ENCODE assay signal across 22 cellular contexts in genomic region chr14:100402631-100403030, GRCh38. TPM values are rescaled to one million over a fixed set of nuclear protein-coding genes. Genes with fewer than 3 reads are reported as not detected.
DNase-seq lines count a peak whose midpoint lies in the region; ATAC-seq and TF ChIP-seq lines count a peak whose summit lies in the region.
"Had no signal": no experiment of that assay in that cellular context is flagged by ENCODE, and none has a peak within 500 bp of the region (broad histone marks: within the 10 kb centered on the region; RNA-seq: fewer than 3 reads in every experiment).

No MANE protein-coding gene starts in this region.

- H3K27ac ChIP-seq in IMR-90 (ENCODE audit: insufficient read depth, low read length) = no peak overlapping the region
- no peak overlapping the region for H3K27ac ChIP-seq in CD4-positive, alpha-beta memory T cell (ENCODE audit: low read depth, low read length)
- H3K27ac ChIP-seq: left ventricle myocardium inferior, right atrium auricular region, suprapubic skin had no signal

- no peak overlapping the region for H2BK5ac ChIP-seq in IMR-90 (ENCODE audit: low read depth, low read length, poor library complexity, severe bottlenecking)

- no peak overlapping the region for H3K4me2 ChIP-seq in IMR-90 (ENCODE audit: low read depth, low read length)

- H2AK5ac ChIP-seq in IMR-90 (ENCODE audit: low read depth, low read length) = no peak overlapping the region

- no peak overlapping the region for H3K4ac ChIP-seq in IMR-90 (ENCODE audit: low read depth, low read length)

- H3K14ac ChIP-seq in IMR-90 (replicated peaks; ENCODE audit: low read depth, low read length) = no peak overlapping the region

- H4K8ac ChIP-seq in IMR-90 (ENCODE audit: low read depth in 2 of 2, low read length in 2 of 2) = no peak overlapping the region

- peaks cover 8% of the 10 kb centered on the region; the same call in 1 of the 2 replicates for H3K9me1 ChIP-seq in IMR-90 (ENCODE audit: insufficient read depth, low read length)

- no peak overlapping the region for H2AK9ac ChIP-seq in IMR-90 (replicated peaks; ENCODE audit: low read depth, low read length, poor library complexity)

- WGBS in IMR-90 (ENCODE audit: extremely low coverage in 2 of 2, insufficient read length in 1 of 2), 2 experiments = 13% methylated on average over 3 of the region's 7 CpGs; no CpG with 5 or more reads in 1 of the 2 experiments

- H3K23ac ChIP-seq in IMR-90 (ENCODE audit: low read depth, low read length) = no peak overlapping the region

- H3K27ac Mint-ChIP-seq in T-helper 17 cell = peak overlapping the region; percentile 83
- H3K27ac Mint-ChIP-seq in CD4-positive, alpha-beta memory T cell = no peak overlapping the region
- H3K27ac Mint-ChIP-seq: T-cell had no signal

- no peak overlapping the region for H2AFZ ChIP-seq in IMR-90 (replicated peaks; ENCODE audit: low read length, poor library complexity)

- no peak overlapping the region for H3K9ac ChIP-seq in IMR-90 (ENCODE audit: low read depth, low read length)

- no peaks in the 10 kb centered on the region for H3K9me3 Mint-ChIP-seq in CD4-positive, alpha-beta memory T cell
- H3K9me3 Mint-ChIP-seq: CD8-positive, alpha-beta memory T cell; T-cell had no signal

- no peak for TF ChIP-seq POLR2A in IMR-90 (IDR thresholded peaks at IDR 0.05; ENCODE audit: low read depth, low read length)

- peaks cover 44% of the 10 kb centered on the region for H3K4me1 Mint-ChIP-seq in T-helper 17 cell
- peaks cover 23 to 41% (median 27%) of the 10 kb centered on the region in 4 donors for H3K4me1 Mint-ChIP-seq in CD4-positive, alpha-beta memory T cell

- no TSS peak for BruUV-seq in IMR-90 (replicated peaks; lab: Mats Ljungman, UMichigan)

- no peaks in the 10 kb centered on the region for H3K27me3 Mint-ChIP-seq in T-helper 17 cell
- no peaks in the 10 kb centered on the region for H3K27me3 Mint-ChIP-seq in CD4-positive, alpha-beta memory T cell
- H3K27me3 Mint-ChIP-seq: T-cell had no signal

- peaks cover 7% of the 10 kb centered on the region for H3K36me3 Mint-ChIP-seq in T-helper 17 cell (ENCODE audit: low read depth)
- H3K36me3 Mint-ChIP-seq in CD4-positive, alpha-beta memory T cell = peaks cover 0 to 8% of the 10 kb centered on the region in 2 donors

- POLR2A ChIA-PET in IMR-90 (lab: Charles Lee; ENCODE audit: unreplicated experiment) = no interaction called here
- POLR2A ChIA-PET in CD4-positive, alpha-beta memory T cell (lab: Charles Lee; ENCODE audit: partially characterized antibody) = no interaction called here

- intact Hi-C loops in IMR-90 (cut with micrococcal nuclease) = no loop called here
- intact Hi-C loops in CD4-positive, alpha-beta memory T cell (cut with micrococcal nuclease) = no loop called here

- H3K18ac ChIP-seq in IMR-90 (ENCODE audit: low read depth, low read length) = no peak overlapping the region

- H3K56ac ChIP-seq in IMR-90 (ENCODE audit: extremely low read depth, insufficient read depth, low read length) = no peak overlapping the region

- H4K5ac ChIP-seq in IMR-90 (ENCODE audit: low read depth, low read length) = no peak overlapping the region

- H2BK20ac ChIP-seq in IMR-90 (ENCODE audit: low read depth, low read length) = no peak overlapping the region

- H3K4me1 ChIP-seq in IMR-90 (ENCODE audit: control insufficient read depth, insufficient read depth, low read length) = peaks cover 7% of the 10 kb centered on the region
- H3K4me1 ChIP-seq in CD4-positive, alpha-beta memory T cell (ENCODE audit: insufficient read depth, low read length) = peaks cover 31% of the 10 kb centered on the region

- TF ChIP-seq RAD21 in IMR-90 (IDR thresholded peaks at IDR 0.05; ENCODE audit: low read length) = no peak

- H3K79me1 ChIP-seq in IMR-90 (ENCODE audit: low read depth in 1 of 2, low read length in 2 of 2) = peaks cover 3 to 32% of the 10 kb centered on the region in 2 experiments; a peak in 3 of 4 replicates

- ATAC-seq in IMR-90 (ENCODE audit: low read depth) (peak; percentile 21; the same call in 1 of the 2 replicates), T-helper 17 cell (no peak), HG03571 (IDR thresholded peaks at IDR 0.05; ENCODE audit: unreplicated experiment) (no peak), HG02840 (IDR thresholded peaks at IDR 0.05; ENCODE audit: low FRiP score, unreplicated experiment) (no peak)
- ATAC-seq: HepG2, mucosa of descending colon, T-cell had no signal

- H4K20me1 ChIP-seq in IMR-90 (ENCODE audit: insufficient read depth, low read length) = peaks cover 10% of the 10 kb centered on the region; the same call in 1 of the 2 replicates

- H3K4me3 Mint-ChIP-seq in T-helper 17 cell = no peak overlapping the region
- no peak overlapping the region for H3K4me3 Mint-ChIP-seq in CD4-positive, alpha-beta memory T cell
- H3K4me3 Mint-ChIP-seq: CD8-positive, alpha-beta memory T cell; T-cell had no signal

- H3K27me3 ChIP-seq in IMR-90 (ENCODE audit: control insufficient read depth, insufficient read depth, low read length) = no peaks in the 10 kb centered on the region
- no peaks in the 10 kb centered on the region for H3K27me3 ChIP-seq in CD4-positive, alpha-beta memory T cell (ENCODE audit: insufficient read depth, low read length)
- H3K27me3 ChIP-seq: right atrium auricular region, suprapubic skin had no signal

- no peak overlapping the region for H4K91ac ChIP-seq in IMR-90 (ENCODE audit: insufficient read depth, low read depth, low read length)

- no peak for TF ChIP-seq CTCF in IMR-90 (conservative IDR thresholded peaks at IDR 0.05; ENCODE audit: low read depth, low read length)

- in situ Hi-C loops in IMR-90 (cut with MboI; ENCODE audit: low sequenced_read_pairs) = loop anchor here (10.0 to 25.0 kb wide), 2 partner anchors 432 to 835 kb away; no protein-coding TSS in a partner anchor

- CTCF ChIA-PET in IMR-90 (lab: Yijun Ruan, JAX) = interaction anchor here (1.6 kb wide), 1 partner anchor 15 kb away, joined by 4 read pairs; no protein-coding TSS in a partner anchor
- CTCF ChIA-PET in CD4-positive, alpha-beta memory T cell (lab: Charles Lee; ENCODE audit: partially characterized antibody) = interaction anchor here (0.8 to 1.3 kb wide), 3 partner anchors 17 to 254 kb away, joined by 3 to 6 read pairs (median 4); no protein-coding TSS in a partner anchor

- 0 out of 2 replicates have a peak, but pooled peaks cover 2% of the 10 kb centered on the region for H3K36me3 ChIP-seq in IMR-90 (ENCODE audit: control insufficient read depth, insufficient read depth, low read length)
- no peaks in the 10 kb centered on the region for H3K36me3 ChIP-seq in CD4-positive, alpha-beta memory T cell (ENCODE audit: insufficient read depth, low read length)
- H3K36me3 ChIP-seq: left ventricle myocardium inferior, right atrium auricular region, suprapubic skin had no signal

- no peak overlapping the region for H3K4me3 ChIP-seq in IMR-90 (ENCODE audit: insufficient read depth, low read depth, low read length)
- H3K4me3 ChIP-seq in CD4-positive, alpha-beta memory T cell (ENCODE audit: low read length in 2 of 2) = no peak overlapping the region
- H3K4me3 ChIP-seq: left ventricle myocardium inferior, mucosa of descending colon, right atrium auricular region, suprapubic skin had no signal

- H3K9me3 ChIP-seq in IMR-90 (ENCODE audit: control insufficient read depth, insufficient read depth, low read length) (no peaks in the 10 kb centered on the region), T-helper 17 cell (ENCODE audit: control insufficient read depth, low read length, poor library complexity, severe bottlenecking) (no peaks in the 10 kb centered on the region)
- H3K9me3 ChIP-seq in CD4-positive, alpha-beta memory T cell (ENCODE audit: control insufficient read depth in 1 of 2, low read length in 2 of 2) = no peaks in the 10 kb centered on the region
- H3K9me3 ChIP-seq: left ventricle myocardium inferior, mucosa of descending colon, right atrium auricular region, suprapubic skin had no signal

- dilution Hi-C loops in IMR-90 (cut with HindIII; ENCODE audit: low sequenced_read_pairs, unreplicated experiment) = no loop called here

- H2BK15ac ChIP-seq in IMR-90 (ENCODE audit: low read depth, low read length) = no peak overlapping the region

- DNase-seq in COLO829 (ENCODE audit: low spot score) = peak; percentile 42
- no peak for DNase-seq in IMR-90
- DNase-seq in T-helper 17 cell = no peak
- peak; percentile 21 to 45 for DNase-seq in lung microvascular endothelial cell (ENCODE audit: low read depth in 2 of 2)
- no peak for DNase-seq in germinal center (ENCODE audit: low spot score)
- DNase-seq in CD4-positive, alpha-beta memory T cell = no peak
- DNase-seq: activated CD4-positive, alpha-beta T cell treated with anti-CD3 and anti-CD28 coated beads, Interleukin-2, amount 50 U/mL, for 1 hour; activated gamma-delta T cell; CD8-positive, alpha-beta memory T cell; left ventricle myocardium inferior; mucosa of descending colon; NCI-H2029; NCI-H526 treated with DMSO at 0.1 percent for 48 hours; OCI-M1; SHP77 treated with DMSO at 0.1 percent for 48 hours; stimulated activated CD4-positive, alpha-beta T cell treated with anti-CD3 and anti-CD28 coated beads, Interleukin-15, amount 100 ng/mL, for 24 hours; T-cell had no signal

- H2BK120ac ChIP-seq in IMR-90 (ENCODE audit: low read depth, low read length) = no peak overlapping the region

TF ChIP-seq in IMR-90, 13 proteins besides CTCF, POLR2A, EP300 and RAD21 (continues in another document):
- TF ChIP-seq CHD1 (IDR thresholded peaks at IDR 0.05; ENCODE audit: low read depth, low read length) = no peak
- 0 out of 2 replicates have a peak, but pooled peaks have one; percentile 19 for TF ChIP-seq USF2 (IDR thresholded peaks at IDR 0.05; ENCODE audit: low read depth, low read length)
- no peak for TF ChIP-seq RFX5 (IDR thresholded peaks at IDR 0.05; ENCODE audit: low read depth, low read length)
- no peak for TF ChIP-seq NFE2L2 (IDR thresholded peaks at IDR 0.05; ENCODE audit: low read depth, low read length)
- no peak for TF ChIP-seq MXI1 (IDR thresholded peaks at IDR 0.05; ENCODE audit: borderline replicate concordance, low read depth, low read length)

RNA-seq across cellular contexts. Expression of gene WDR25, which starts 26.3 kb away (rescaled TPM):
- 22.5 and 25.8 TPM in 2 replicates for total RNA-seq in IMR-90 (2012; rRNA removed)
- 16.6 and 16.9 TPM in 2 replicates for polyA plus RNA-seq in IMR-90 (2012; rRNA removed)
- 14.0 and 18.1 TPM in 2 replicates for polyA plus RNA-seq in IMR-90 (2012; cell fraction: cytosol; rRNA removed)
- polyA plus RNA-seq in IMR-90 (2012; cell fraction: nucleus; rRNA removed; ENCODE audit: low replicate concordance) = 9.9 and 11.9 TPM in 2 replicates
- 1 to 10 TPM; 5.7 to 6.5 TPM for total RNA-seq in T-helper 17 cell
- 21.4 and 40.3 TPM in 2 replicates for total RNA-seq in lung microvascular endothelial cell
- 1 to 10 TPM; 5.7 to 6.5 TPM for total RNA-seq in CD4-positive, alpha-beta memory T cell
- polyA plus RNA-seq in CD4-positive, alpha-beta memory T cell = 10 to 100 TPM in 1 of 2 donors, 1 to 10 TPM in 1; 9.2 to 14.4 TPM

Comparison
In these comparisons a context has a peak if more than half of its experiments do, and no peak if none do; other contexts are left out.
1. DNase-seq: peak in COLO829 (single experiment) and lung microvascular endothelial cell (2 of 2); none in IMR-90 (single experiment), T-helper 17 cell (0 of 3), germinal center (single experiment) and CD4-positive, alpha-beta memory T cell (0 of 5).